11 cellular contexts compared by ENCODE assay signal in genomic region chr1:112465122-112465521, GRCh38. TPM values are rescaled to one million over a fixed set of nuclear protein-coding genes. Genes with fewer than 3 reads are reported as not detected.
DNase-seq lines count a peak whose midpoint lies in the region; ATAC-seq, FAIRE-seq and TF ChIP-seq lines count a peak whose summit lies in the region.
"Had no signal": no experiment of that assay in that cellular context is flagged by ENCODE, and none has a peak within 500 bp of the region (broad histone marks: within the 10 kb centered on the region; RNA-seq: fewer than 3 reads in every experiment).

No MANE protein-coding gene starts in this region.

- H3K9ac ChIP-seq in GM23248, result peak overlapping the region; percentile 77; the same call in 1 of the 2 replicates
- no peak overlapping the region for H3K9ac ChIP-seq in GM12878 (ENCODE audit: control insufficient read depth, insufficient read depth, low read length)

- WGBS in GM23248 (ENCODE audit: low coverage in 1 of 2, low lambda C conversion rate in 2 of 2, missing lambda C conversion rate in 2 of 2), 2 experiments, result 51 to 56% methylated on average over 5 of the region's 5 CpGs
- 87% methylated on average over 5 of the region's 5 CpGs for WGBS in GM12878 (ENCODE audit: insufficient coverage, insufficient replicate concordance, low lambda C conversion rate, missing lambda C conversion rate)

- DNase-seq in GM23248 (peak; percentile 63), GM12878 (ENCODE audit: low read depth, low spot score) (no peak), left ventricle myocardium superior (no peak), smooth muscle cell of the brain vasculature (ENCODE audit: low read depth, low spot score) (peak; percentile 7), GM20000 (ENCODE audit: low spot score) (no peak)
- DNase-seq in stimulated activated naive CD4-positive, alpha-beta T cell (lab: John Stamatoyannopoulos, UW), result no peak
- no peak for DNase-seq in stimulated activated CD8-positive, alpha-beta memory T cell treated with anti-CD3 and anti-CD28 coated beads, Interleukin-4, amount 100 ng/mL, for 48 hours
- DNase-seq in activated CD4-positive, alpha-beta T cell treated with anti-CD3 and anti-CD28 coated beads for 1 hour, result no peak
- DNase-seq: activated CD4-positive, CD25-positive, alpha-beta regulatory T cell treated with anti-CD3 and anti-CD28 coated beads, Interleukin-2, amount 50 U/mL, for 72 hours; stimulated activated naive CD4-positive, alpha-beta T cell treated with Interleukin-2 at 50 U/mL for 16 hours had no signal

- H3K27ac ChIP-seq in GM23248 (peak overlapping the region; percentile 60), GM12878 (ENCODE audit: control insufficient read depth, insufficient read depth) (no peak overlapping the region)

- RAD21 ChIA-PET in GM12878 (lab: Charles Lee; ENCODE audit: unreplicated experiment), result interaction anchor here (0.6 to 3.7 kb wide), 7 partner anchors 35 to 239 kb away, joined by 3 to 46 read pairs (median 8); partner anchors contain the start of gene CTTNBP2NL

- in situ Hi-C loops in GM23248 (cut with MboI), result loop anchor here (10.0 kb wide), 1 partner anchor 70 kb away; the partner anchor contains the start of gene CTTNBP2NL
- in situ Hi-C loops in GM12878 (cut with MboI), result no loop called here

- no peak for TF ChIP-seq RAD21 in GM12878 (IDR thresholded peaks at IDR 0.05; ENCODE audit: insufficient read depth, low read depth, low read length)

- no peak for TF ChIP-seq POLR2A in GM12878 (IDR thresholded peaks at IDR 0.05; ENCODE audit: low read depth, low read length)

- no peaks in the 10 kb centered on the region for H4K20me1 ChIP-seq in GM23248 (ENCODE audit: insufficient read depth)
- H4K20me1 ChIP-seq in GM12878 (ENCODE audit: control insufficient read depth, insufficient read depth), result no peaks in the 10 kb centered on the region

- no TSS peak for BruUV-seq in GM12878 (replicated peaks; lab: Mats Ljungman, UMichigan)

- H3K4me2 ChIP-seq in GM23248 (ENCODE audit: unreplicated experiment) (peak overlapping the region; percentile 86), GM12878 (ENCODE audit: control insufficient read depth, insufficient read depth) (no peak overlapping the region; the same call in 1 of the 2 replicates)

- H3K9me3 ChIP-seq in GM23248 (ENCODE audit: low read depth) (no peaks in the 10 kb centered on the region), GM12878 (replicated peaks; ENCODE audit: control insufficient read depth, insufficient read depth, low read length) (no peaks in the 10 kb centered on the region)
- H3K9me3 ChIP-seq: Caco-2 had no signal

- TF ChIP-seq CTCF in GM12878 (IDR thresholded peaks at IDR 0.05 in 2 of 3, conservative IDR thresholded peaks at IDR 0.05 in 1 of 3; ENCODE audit: control insufficient read depth in 2 of 3, extremely low read depth in 1 of 3, insufficient read depth in 1 of 3, low read depth in 3 of 3, low read length in 3 of 3), result no peak
- no peak for TF ChIP-seq CTCF in GM20000 (IDR thresholded peaks at IDR 0.05; ENCODE audit: extremely low read depth, missing control alignments)

- H3F3A ChIP-seq in GM23248 (ENCODE audit: insufficient read depth), result peaks cover 28% of the 10 kb centered on the region

- H3K4me1 ChIP-seq in GM23248 (ENCODE audit: insufficient read depth), result peaks cover 23% of the 10 kb centered on the region
- H3K4me1 ChIP-seq in GM12878 (ENCODE audit: control insufficient read depth, insufficient read depth, low read length), result peaks cover 15% of the 10 kb centered on the region

- no peak for TF ChIP-seq EP300 in GM12878 (IDR thresholded peaks at IDR 0.05; ENCODE audit: borderline replicate concordance in 1 of 2, control insufficient read depth in 1 of 2, low read depth in 2 of 2, low read length in 2 of 2)

- H3K27me3 ChIP-seq in GM23248 (replicated peaks; ENCODE audit: insufficient read depth) (no peaks in the 10 kb centered on the region), GM12878 (replicated peaks in 1 of 2; ENCODE audit: control insufficient read depth in 2 of 2, insufficient read depth in 2 of 2, low read length in 1 of 2) (no peaks in the 10 kb centered on the region)

- peaks cover 13% of the 10 kb centered on the region; the same call in 1 of the 2 replicates for H3K79me2 ChIP-seq in GM23248 (ENCODE audit: insufficient read depth)
- H3K79me2 ChIP-seq in GM12878 (ENCODE audit: control insufficient read depth, insufficient read depth, low read length), result no peaks in the 10 kb centered on the region

- SMC1A ChIA-PET in GM12878 (lab: Charles Lee; ENCODE audit: uncharacterized antibody, unreplicated experiment), result interaction anchor here (1.1 to 3.8 kb wide), 7 partner anchors 8 to 243 kb away, joined by 3 to 80 read pairs (median 4); partner anchors contain the start of gene ST7L

- H2AFZ ChIP-seq in GM23248, result peak overlapping the region; percentile 89
- H2AFZ ChIP-seq in GM12878 (ENCODE audit: control insufficient read depth, low read depth, low read length), result peak overlapping the region; percentile 93

- ATAC-seq in GM12878, result no peak
- ATAC-seq in left ventricle myocardium superior, result peak; percentile 9

- no peaks in the 10 kb centered on the region for H3K36me3 ChIP-seq in GM23248 (ENCODE audit: low read depth)
- H3K36me3 ChIP-seq in GM12878 (ENCODE audit: control insufficient read depth in 2 of 2, insufficient read depth in 2 of 2, low read length in 1 of 2), result no peaks in the 10 kb centered on the region; a peak in 1 of 4 replicates

- intact Hi-C loops in GM12878 (cut with micrococcal nuclease; ENCODE audit: unreplicated experiment) (no loop called here), left ventricle myocardium superior (cut with micrococcal nuclease) (no loop called here)

- no peak for FAIRE-seq in GM12878 (lab: Jason Lieb, UNC)

- H3K4me3 ChIP-seq in GM23248 (no peak overlapping the region), GM12878 (no peak overlapping the region)

- POLR2A ChIA-PET in GM12878 (lab: Charles Lee), result interaction anchor here (1.1 to 2.0 kb wide), 3 partner anchors 46 to 70 kb away, joined by 4 to 22 read pairs (median 8); partner anchors contain the start of gene CTTNBP2NL

- no peaks in the 10 kb centered on the region for H3K9me2 ChIP-seq in GM23248 (ENCODE audit: insufficient read depth)

- CTCF ChIA-PET in GM12878 (lab: Yijun Ruan, JAX), result interaction anchor here (0.6 to 7.5 kb wide), 8 partner anchors 37 to 488 kb away, joined by 3 to 195 read pairs (median 6); partner anchors contain the start of genes CTTNBP2NL and ST7L

TF ChIP-seq in GM12878, 131 proteins besides CTCF, POLR2A, EP300 and RAD21:
- TF ChIP-seq ZBTB4 (CRISPR knock-in tag; IDR thresholded peaks at IDR 0.05) (no peak), RB1 (IDR thresholded peaks at IDR 0.05; ENCODE audit: borderline replicate concordance) (no peak), MYB (IDR thresholded peaks at IDR 0.05; ENCODE audit: borderline replicate concordance, low read depth, low read length) (no peak), POLR2AphosphoS5 (IDR thresholded peaks at IDR 0.05; ENCODE audit: low read length) (no peak), ZNF217 (IDR thresholded peaks at IDR 0.05) (no peak), EGR1 (IDR thresholded peaks at IDR 0.05; ENCODE audit: borderline replicate concordance in 1 of 2, low read depth in 2 of 2, low read length in 2 of 2) (no peak), YY1 (IDR thresholded peaks at IDR 0.05; ENCODE audit: low read depth, low read length) (no peak), ZNF622 (IDR thresholded peaks at IDR 0.05) (no peak), RUNX3 (IDR thresholded peaks at IDR 0.05; ENCODE audit: low read length) (no peak), NBN (IDR thresholded peaks at IDR 0.05) (no peak)

RNA-seq across cellular contexts. Expression of gene WNT2B, which starts 43.6 kb away (rescaled TPM):
- total RNA-seq in GM23248 (2014; rRNA removed; shearing (Covaris generic)), result 0.13 and 2.1 TPM in 2 replicates
- polyA plus RNA-seq in GM23248 (2016; fragmentation: Nextera tagmentation; extraction: Ambion mirVana) (0.43 and 0.61 TPM in 2 replicates), GM12878 (2011; rRNA removed) (1.1 and 1.5 TPM in 2 replicates), GM12878 (2014; fragmentation: Illumina TruSeq; extraction: Trizol) (0.10 and 0.16 TPM in 2 replicates), GM12878 (2014; fragmentation: Nextera tagmentation; extraction: Ambion mirVana) (under 1 TPM; 0.02 to 0.08 TPM), GM12878 (2014; rRNA removed) (0.13 and 0.26 TPM in 2 replicates), GM12878 (2016; fragmentation: Nextera tagmentation; extraction: Ambion mirVana) (under 1 TPM; 0.12 to 0.23 TPM)
- 13.3 and 15.2 TPM in 2 replicates for total RNA-seq in GM12878 (2013; cell fraction: nucleolus; rRNA removed)
- total RNA-seq in GM12878 (2014; rRNA removed) (under 0.01 and 0.11 TPM in 2 replicates), GM12878 (2014; rRNA removed; fragmentation: Illumina TruSeq; extraction: Trizol) (0.18 and 0.31 TPM in 2 replicates), GM12878 (2021) (0.11 and 0.15 TPM in 2 replicates), left ventricle myocardium superior (2.0 TPM)
- polyA plus RNA-seq in GM12878 (2011; ENCODE audit: low read depth), result 0.07 TPM
- polyA plus RNA-seq in GM12878 (2011; cell fraction: cytosol; rRNA removed), result 0.34 and 0.35 TPM in 2 replicates
- polyA plus RNA-seq in GM12878 (2011; cell fraction: nucleus; rRNA removed), result 5.1 and 5.7 TPM in 2 replicates
- polyA plus RNA-seq in GM12878 (2012), result 0.20 TPM in 2 replicates
- 0.88 and 1.8 TPM in 2 replicates for polyA minus RNA-seq in GM12878 (2011; rRNA and poly(A)+ RNA removed)
- polyA minus RNA-seq in GM12878 (2011; cell fraction: cytosol; rRNA and poly(A)+ RNA removed), result 0.21 TPM in 1 of 2 replicates, not detected in the other
- 1.6 TPM in 2 replicates for polyA minus RNA-seq in GM12878 (2011; cell fraction: nucleus; rRNA and poly(A)+ RNA removed)

Comparison
In these comparisons a context has a peak if more than half of its experiments do, and no peak if none do; other contexts are left out.
1. DNase-seq: peak in GM23248 (single experiment) and smooth muscle cell of the brain vasculature (single experiment); none in GM12878 (single experiment), left ventricle myocardium superior (single experiment), stimulated activated naive CD4-positive, alpha-beta T cell (0 of 6), stimulated activated CD8-positive, alpha-beta memory T cell treated with anti-CD3 and anti-CD28 coated beads, Interleukin-4, amount 100 ng/mL, for 48 hours (single experiment), GM20000 (single experiment) and activated CD4-positive, alpha-beta T cell treated with anti-CD3 and anti-CD28 coated beads for 1 hour (single experiment).